Comparison of ENCODE assay signal across 19 cellular contexts in genomic region chr6:151327079-151327478, GRCh38.
A peak's percentile ranks its signal among the peaks of the same experiment; 100 is the strongest.
DNase-seq lines count a peak whose midpoint lies in the region; ATAC-seq and TF ChIP-seq lines count a peak whose summit lies in the region.
"Had no signal": no experiment of that assay in that cellular context is flagged by ENCODE, and none has a peak within 500 bp of the region (broad histone marks: within the 10 kb centered on the region; RNA-seq: fewer than 3 reads in every experiment).

No MANE protein-coding gene starts in this region.

- WGBS in psoas muscle, 3 donors: 72 to 85% (median 83%) methylated on average over 5 of the region's 5 CpGs

- no peak overlapping the region for H2AFZ ChIP-seq in HCT116 (ENCODE audit: low read depth, low read length, poor library complexity, severe bottlenecking)
- H2AFZ ChIP-seq: GM23338 had no signal

- DNase-seq in HCT116 (ENCODE audit: low read depth, low spot score) (no peak), brain microvascular endothelial cell (no peak), kidney epithelial cell (ENCODE audit: low read depth) (no peak), psoas muscle (no peak), NCI-H1694 (lab: John Stamatoyannopoulos, UW) (no peak), superior temporal gyrus (ENCODE audit: extremely low spot score) (no peak)
- DNase-seq in activated T-cell treated with anti-CD3 and anti-CD28 coated beads, Interleukin-2, amount 50 U/mL, for 48 hours: no peak
- DNase-seq: BE2C; CD4-positive, alpha-beta memory T cell; DND-41; GDM1; KBM-7; NCI-H1048; NCI-H1694 treated with DMSO at 0.1 percent for 48 hours; NCI-H446; NCI-H774; SIG-M5 had no signal

- no peak for TF ChIP-seq CTCF in HCT116 (IDR thresholded peaks at IDR 0.05 in 2 of 3, conservative IDR thresholded peaks at IDR 0.05 in 1 of 3; ENCODE audit: borderline replicate concordance in 1 of 3, insufficient read depth in 1 of 3, low read depth in 2 of 3, low read length in 2 of 3)
- TF ChIP-seq CTCF in brain microvascular endothelial cell (IDR thresholded peaks at IDR 0.05; ENCODE audit: low read depth, low read length, missing control alignments): no peak
- no peak for TF ChIP-seq CTCF in kidney epithelial cell (IDR thresholded peaks at IDR 0.05; ENCODE audit: insufficient read depth, low read length, poor library complexity, severe bottlenecking)
- no peak for TF ChIP-seq CTCF in psoas muscle (IDR thresholded peaks at IDR 0.05)

- in situ Hi-C loops in brain microvascular endothelial cell (cut with HindIII; ENCODE audit: low pct_ligation_motif_present, low sequenced_read_pairs): no loop called here

- CTCF ChIA-PET in HCT116 (lab: Charles Lee): interaction anchor here (2.3 kb wide), 1 partner anchor 435 kb away, joined by 7 read pairs; no protein-coding TSS in a partner anchor

- H4K20me1 ChIP-seq in HCT116 (ENCODE audit: insufficient read depth): peaks cover 27% of the 10 kb centered on the region; the same call in 1 of the 2 replicates

- H3K79me2 ChIP-seq in HCT116 (ENCODE audit: insufficient read depth, low read length): peaks cover 99% of the 10 kb centered on the region

- H3K27me3 Mint-ChIP-seq in activated T-helper 17 cell treated with anti-CD3 and anti-CD28 coated beads, Interleukin-2, amount 50 U/mL, for 72 hours: peaks cover 46% of the 10 kb centered on the region

- H3K9ac ChIP-seq in HCT116 (ENCODE audit: low read length): peak overlapping the region; percentile 75

- TF ChIP-seq POLR2A in HCT116 (IDR thresholded peaks at IDR 0.05; ENCODE audit: borderline replicate concordance, extremely low read depth, insufficient read depth, insufficient read length): no peak

- H3K4me3 ChIP-seq in HCT116 (replicated peaks in 1 of 2; ENCODE audit: low read depth in 1 of 2, low read length in 2 of 2): peak overlapping the region; percentile 60 to 75
- H3K4me3 ChIP-seq in brain microvascular endothelial cell (ENCODE audit: low read depth, low read length): peak overlapping the region; percentile 76
- peak overlapping the region; percentile 9 for H3K4me3 ChIP-seq in kidney epithelial cell (ENCODE audit: low read depth, low read length)
- H3K4me3 ChIP-seq in psoas muscle: peak overlapping the region; percentile 29
- H3K4me3 ChIP-seq: GM23338 had no signal

- H3K4me1 Mint-ChIP-seq in activated T-helper 17 cell treated with anti-CD3 and anti-CD28 coated beads, Interleukin-2, amount 50 U/mL, for 72 hours: no peaks in the 10 kb centered on the region

- no peak for TF ChIP-seq RAD21 in HCT116 (IDR thresholded peaks at IDR 0.05; ENCODE audit: low read depth)

- no peaks in the 10 kb centered on the region for H3K9me2 ChIP-seq in HCT116 (ENCODE audit: insufficient read depth)

- no peaks in the 10 kb centered on the region for H3K9me3 Mint-ChIP-seq in activated T-helper 17 cell treated with anti-CD3 and anti-CD28 coated beads, Interleukin-2, amount 50 U/mL, for 72 hours
- H3K9me3 Mint-ChIP-seq: CD4-positive, alpha-beta memory T cell; GM23338 had no signal

- ATAC-seq in HCT116: no peak
- no peak for ATAC-seq in psoas muscle
- ATAC-seq in activated T-helper 17 cell treated with anti-CD3 and anti-CD28 coated beads, Interleukin-2, amount 50 U/mL, for 72 hours (replicated peaks): no peak
- ATAC-seq: GM23338 had no signal

- H3K4me2 ChIP-seq in HCT116 (ENCODE audit: low read length): peak overlapping the region; percentile 74
- H3K4me2 ChIP-seq: GM23338 had no signal

- H3K27ac ChIP-seq in HCT116 (ENCODE audit: low read depth, low read length) (peak overlapping the region; percentile 69), brain microvascular endothelial cell (peak overlapping the region; percentile 88), psoas muscle (no peak overlapping the region)

- no peaks in the 10 kb centered on the region for H3K27me3 ChIP-seq in HCT116 (ENCODE audit: insufficient read depth, low read length)
- H3K27me3 ChIP-seq in brain microvascular endothelial cell (replicated peaks): no peaks in the 10 kb centered on the region
- H3K27me3 ChIP-seq in kidney epithelial cell (ENCODE audit: control insufficient read depth, insufficient read depth, low read length): no peaks in the 10 kb centered on the region
- H3K27me3 ChIP-seq in psoas muscle (ENCODE audit: insufficient read depth in 3 of 3, low read length in 2 of 3): peaks cover 0 to 28% (median 0%) of the 10 kb centered on the region in 3 donors
- H3K27me3 ChIP-seq: BE2C had no signal

- no peak overlapping the region for H3K27ac Mint-ChIP-seq in activated T-helper 17 cell treated with anti-CD3 and anti-CD28 coated beads, Interleukin-2, amount 50 U/mL, for 72 hours
- H3K27ac Mint-ChIP-seq: CD4-positive, alpha-beta memory T cell; GM23338 had no signal

- intact Hi-C loops in HCT116 (cut with micrococcal nuclease) (loop anchor here (5.0 kb wide), 1 partner anchor 265 kb away; no protein-coding TSS in a partner anchor), psoas muscle (cut with DNase I) (no loop called here)

- BruUV-seq in HCT116 (replicated peaks; lab: Mats Ljungman, UMichigan): no TSS peak

- H3K36me3 Mint-ChIP-seq in activated T-helper 17 cell treated with anti-CD3 and anti-CD28 coated beads, Interleukin-2, amount 50 U/mL, for 72 hours (ENCODE audit: low read depth): no peaks in the 10 kb centered on the region
- H3K36me3 Mint-ChIP-seq: CD4-positive, alpha-beta memory T cell had no signal

- no peaks in the 10 kb centered on the region for H3K9me3 ChIP-seq in HCT116 (ENCODE audit: control insufficient read depth in 1 of 2, insufficient read depth in 1 of 2, low read depth in 1 of 2, low read length in 2 of 2)
- no peaks in the 10 kb centered on the region for H3K9me3 ChIP-seq in psoas muscle
- H3K9me3 ChIP-seq: BE2C had no signal

- RAD21 ChIA-PET in HCT116 (lab: Charles Lee; ENCODE audit: low non-redundant PET in 1 of 2, low total read pairs in 2 of 2, uncharacterized antibody in 2 of 2, unreplicated experiment in 2 of 2): no interaction called here

- H3K36me3 ChIP-seq in HCT116 (ENCODE audit: control insufficient read depth in 1 of 2, insufficient read depth in 2 of 2, low read length in 2 of 2) (peaks cover 0 to 33% of the 10 kb centered on the region in 2 experiments; a peak in 3 of 4 replicates), brain microvascular endothelial cell (replicated peaks) (peaks cover 11% of the 10 kb centered on the region), kidney epithelial cell (ENCODE audit: control insufficient read depth, insufficient read depth, low read length) (no peaks in the 10 kb centered on the region), psoas muscle (ENCODE audit: insufficient read depth in 1 of 2, low read depth in 1 of 2) (no peaks in the 10 kb centered on the region)
- H3K36me3 ChIP-seq: BE2C had no signal

- POLR2A ChIA-PET in HCT116 (lab: Charles Lee): interaction anchor here (1.3 to 7.7 kb wide), 5 partner anchors 63 to 313 kb away, joined by 3 to 75 read pairs (median 41); no protein-coding TSS in a partner anchor

- H3K4me3 Mint-ChIP-seq in activated T-helper 17 cell treated with anti-CD3 and anti-CD28 coated beads, Interleukin-2, amount 50 U/mL, for 72 hours: no peak overlapping the region
- H3K4me3 Mint-ChIP-seq: GM23338 had no signal

- H3K4me1 ChIP-seq in HCT116 (ENCODE audit: control insufficient read depth in 1 of 2, insufficient read depth in 2 of 2, low read length in 2 of 2): peaks cover 29 to 88% of the 10 kb centered on the region in 2 experiments
- H3K4me1 ChIP-seq in psoas muscle: peaks cover 12% of the 10 kb centered on the region

TF ChIP-seq in HCT116, 20 proteins besides CTCF, POLR2A, EP300 and RAD21:
- TF ChIP-seq ATF3 (IDR thresholded peaks at IDR 0.05) (no peak), CEBPB (IDR thresholded peaks at IDR 0.05; ENCODE audit: low read depth) (no peak), SRF (IDR thresholded peaks at IDR 0.05; ENCODE audit: low read depth) (no peak), CBX3 (IDR thresholded peaks at IDR 0.05; ENCODE audit: low read depth) (no peak), ZNF274 (IDR thresholded peaks at IDR 0.05; ENCODE audit: low read depth, low read length) (no peak), SIN3A (IDR thresholded peaks at IDR 0.05; ENCODE audit: low read depth) (no peak), YY1 (IDR thresholded peaks at IDR 0.05; ENCODE audit: extremely low read depth, insufficient replicate concordance, low read depth, low read length) (no peak)
- TF ChIP-seq, protein P1, sequence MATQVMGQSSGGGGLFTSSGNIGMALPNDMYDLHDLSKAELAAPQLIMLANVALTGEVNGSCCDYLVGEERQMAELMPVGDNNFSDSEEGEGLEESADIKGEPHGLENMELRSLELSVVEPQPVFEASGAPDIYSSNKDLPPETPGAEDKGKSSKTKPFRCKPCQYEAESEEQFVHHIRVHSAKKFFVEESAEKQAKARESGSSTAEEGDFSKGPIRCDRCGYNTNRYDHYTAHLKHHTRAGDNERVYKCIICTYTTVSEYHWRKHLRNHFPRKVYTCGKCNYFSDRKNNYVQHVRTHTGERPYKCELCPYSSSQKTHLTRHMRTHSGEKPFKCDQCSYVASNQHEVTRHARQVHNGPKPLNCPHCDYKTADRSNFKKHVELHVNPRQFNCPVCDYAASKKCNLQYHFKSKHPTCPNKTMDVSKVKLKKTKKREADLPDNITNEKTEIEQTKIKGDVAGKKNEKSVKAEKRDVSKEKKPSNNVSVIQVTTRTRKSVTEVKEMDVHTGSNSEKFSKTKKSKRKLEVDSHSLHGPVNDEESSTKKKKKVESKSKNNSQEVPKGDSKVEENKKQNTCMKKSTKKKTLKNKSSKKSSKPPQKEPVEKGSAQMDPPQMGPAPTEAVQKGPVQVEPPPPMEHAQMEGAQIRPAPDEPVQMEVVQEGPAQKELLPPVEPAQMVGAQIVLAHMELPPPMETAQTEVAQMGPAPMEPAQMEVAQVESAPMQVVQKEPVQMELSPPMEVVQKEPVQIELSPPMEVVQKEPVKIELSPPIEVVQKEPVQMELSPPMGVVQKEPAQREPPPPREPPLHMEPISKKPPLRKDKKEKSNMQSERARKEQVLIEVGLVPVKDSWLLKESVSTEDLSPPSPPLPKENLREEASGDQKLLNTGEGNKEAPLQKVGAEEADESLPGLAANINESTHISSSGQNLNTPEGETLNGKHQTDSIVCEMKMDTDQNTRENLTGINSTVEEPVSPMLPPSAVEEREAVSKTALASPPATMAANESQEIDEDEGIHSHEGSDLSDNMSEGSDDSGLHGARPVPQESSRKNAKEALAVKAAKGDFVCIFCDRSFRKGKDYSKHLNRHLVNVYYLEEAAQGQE (IDR thresholded peaks at IDR 0.05; ENCODE audit: low read depth): no peak

Comparison
In these comparisons a context has a peak if more than half of its experiments do, and no peak if none do; other contexts are left out.
1. H3K4me3 ChIP-seq: peak in every context shown above with its lines; median percentile 76 in brain microvascular endothelial cell; 68 in HCT116; 29 in psoas muscle; 9 in kidney epithelial cell.